In genomic region chr15:67092726-67093125, GRCh38 we compare ENCODE assay signal across 1 cellular context.
TF ChIP-seq lines count a peak whose summit lies in the region.

No MANE protein-coding gene starts in this region.

TF ChIP-seq in GM12878, 131 proteins besides CTCF, POLR2A, EP300 and RAD21 (continued from another document):
- TF ChIP-seq E4F1 (IDR thresholded peaks at IDR 0.05; ENCODE audit: borderline replicate concordance, partially characterized antibody) (no peak), GATAD2B (conservative IDR thresholded peaks at IDR 0.05; ENCODE audit: low read depth) (no peak), ATF2 (IDR thresholded peaks at IDR 0.05; ENCODE audit: low read length) (no peak), SP1 (IDR thresholded peaks at IDR 0.05; ENCODE audit: low read depth, low read length) (no peak), BRCA1 (IDR thresholded peaks at IDR 0.05; ENCODE audit: low read depth, low read length) (no peak), YY1 (IDR thresholded peaks at IDR 0.05; ENCODE audit: low read depth, low read length) (no peak), NFYA (IDR thresholded peaks at IDR 0.05; ENCODE audit: borderline replicate concordance, low read depth, low read length) (no peak), ZNF274 (IDR thresholded peaks at IDR 0.05; ENCODE audit: insufficient read depth, insufficient read length) (no peak), DPF2 (IDR thresholded peaks at IDR 0.05) (no peak), ZNF217 (IDR thresholded peaks at IDR 0.05) (no peak), USF1 (IDR thresholded peaks at IDR 0.05; ENCODE audit: borderline replicate concordance, extremely low read length, insufficient read depth, low read depth, low read length) (no peak), BACH1 (IDR thresholded peaks at IDR 0.05; ENCODE audit: borderline replicate concordance) (no peak), PRDM15 (CRISPR knock-in tag; IDR thresholded peaks at IDR 0.05) (no peak), CBFB (IDR thresholded peaks at IDR 0.05; ENCODE audit: low read depth) (no peak)
